Comparison of ENCODE assay signal across 26 cellular contexts in the genomic region with DNA sequence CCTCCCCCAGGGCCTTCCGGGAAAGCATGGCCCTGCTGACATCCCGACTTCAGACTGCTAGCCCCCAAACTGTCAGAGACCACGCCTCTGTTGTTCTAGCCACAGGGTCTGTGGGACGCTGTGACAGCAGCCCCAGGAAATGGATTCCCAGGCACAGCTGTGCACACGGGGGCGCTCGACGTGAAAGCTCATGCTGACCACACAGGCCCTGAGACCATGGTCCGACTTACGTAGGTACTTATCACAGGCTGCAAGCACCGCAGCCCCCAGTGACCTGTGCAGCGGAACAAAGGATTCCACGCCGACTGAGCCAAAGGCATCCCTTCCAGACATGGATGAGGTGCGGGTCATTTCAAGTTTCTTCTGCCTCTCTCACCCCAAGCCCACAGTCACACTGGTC.
A peak's percentile ranks its signal among the peaks of the same experiment; 100 is the strongest.
DNase-seq lines count a peak whose midpoint lies in the region; ATAC-seq and TF ChIP-seq lines count a peak whose summit lies in the region.
"Had no signal": no experiment of that assay in that cellular context is flagged by ENCODE, and none has a peak within 500 bp of the region (broad histone marks: within the 10 kb centered on the region; RNA-seq: fewer than 3 reads in every experiment).

No MANE protein-coding gene starts in this region.

- H3K4me1 ChIP-seq in heart right ventricle (peaks cover 0 to 5% (median 0%) of the 10 kb centered on the region in 9 donors), endodermal cell (ENCODE audit: control insufficient read depth, insufficient read depth, low read length) (no peaks in the 10 kb centered on the region), spleen (peaks cover 0 to 9% (median 0%) of the 10 kb centered on the region in 6 donors)

- in situ Hi-C loops in SK-MEL-5 (cut with HindIII; ENCODE audit: low pct_unique_long_range_greater_than_20kb, low sequenced_read_pairs), result no loop called here

- H3K27me3 Mint-ChIP-seq in endodermal cell (ENCODE audit: insufficient read depth), result no peaks in the 10 kb centered on the region
- H3K27me3 Mint-ChIP-seq: B cell had no signal

- intact Hi-C loops in Right ventricle myocardium inferior (cut with DNase I) (no loop called here), heart right ventricle (cut with DNase I) (no loop called here), spleen (cut with DNase I; ENCODE audit: low total_unique reads) (no loop called here)

- WGBS in heart right ventricle, 2 donors, result 79 to 86% methylated on average over 15 of the region's 15 CpGs
- WGBS in endodermal cell (ENCODE audit: insufficient coverage in 1 of 2, insufficient read length in 1 of 2), 2 experiments, result 92 to 99% methylated on average over 9 to 15 of the region's 15 CpGs
- WGBS in spleen, 5 donors, result 86 to 96% (median 90%) methylated on average over 8 to 15 of the region's 15 CpGs

- H3K4me3 ChIP-seq in heart right ventricle, result no peak overlapping the region
- H3K4me3 ChIP-seq in endodermal cell (ENCODE audit: low read length), result no peak overlapping the region
- H3K4me3 ChIP-seq in spleen, result no peak overlapping the region
- H3K4me3 ChIP-seq: MG63 had no signal

- H3K36me3 ChIP-seq in heart right ventricle, result no peaks in the 10 kb centered on the region
- H3K36me3 ChIP-seq in endodermal cell (ENCODE audit: control insufficient read depth, insufficient read depth, low read length), result no peaks in the 10 kb centered on the region
- H3K36me3 ChIP-seq in spleen, result no peaks in the 10 kb centered on the region
- H3K36me3 ChIP-seq: MG63 had no signal

- no peak overlapping the region for H3K4me3 Mint-ChIP-seq in endodermal cell
- H3K4me3 Mint-ChIP-seq: B cell; CD8-positive, alpha-beta T cell had no signal

- H3K27ac ChIP-seq in heart right ventricle, result no peak overlapping the region
- H3K27ac ChIP-seq in endodermal cell (ENCODE audit: low read depth, low read length), result no peak overlapping the region
- no peak overlapping the region for H3K27ac ChIP-seq in spleen
- H3K27ac ChIP-seq: 22Rv1, C4-2B, RWPE1 had no signal

- H3K36me3 Mint-ChIP-seq in endodermal cell (ENCODE audit: low read depth), result no peaks in the 10 kb centered on the region
- H3K36me3 Mint-ChIP-seq: CD8-positive, alpha-beta T cell had no signal

- no peak overlapping the region for H3K27ac Mint-ChIP-seq in endodermal cell
- H3K27ac Mint-ChIP-seq: B cell; CD8-positive, alpha-beta T cell had no signal

- no peak overlapping the region for H3K9ac ChIP-seq in endodermal cell (ENCODE audit: extremely low read depth, low read length, poor library complexity, severe bottlenecking)
- H3K9ac ChIP-seq: SK-N-SH had no signal

- peak; percentile 18 for DNase-seq in Right ventricle myocardium inferior (ENCODE audit: missing footprints)
- DNase-seq in heart right ventricle, result no peak
- DNase-seq in SK-MEL-5 (ENCODE audit: low read depth, low spot score), result peak; percentile 56
- peak; percentile 58 for DNase-seq in endodermal cell
- DNase-seq in spleen, result peak; percentile 62
- no peak for DNase-seq in KG1 (lab: John Stamatoyannopoulos, UW)
- DNase-seq in NCI-H1417 treated with DMSO at 0.1 percent for 48 hours (lab: John Stamatoyannopoulos, UW), result no peak
- DNase-seq: CD8-positive, alpha-beta T cell; DND-41; MG63; NCI-H1417; NCI-H187; NCI-H2081 treated with DMSO at 0.1 percent for 48 hours; NCI-H2171; NCI-H226; NCI-H510A; NCI-H69; SIG-M5; SK-N-SH; SW 1271 had no signal

- TF ChIP-seq CTCF in heart right ventricle (IDR thresholded peaks at IDR 0.05), result no peak
- peak; percentile 13 for TF ChIP-seq CTCF in endodermal cell (conservative IDR thresholded peaks at IDR 0.05)
- TF ChIP-seq CTCF in spleen (IDR thresholded peaks at IDR 0.05 in 8 of 11, conservative IDR thresholded peaks at IDR 0.05 in 3 of 11), result no peak

- H3K4me1 Mint-ChIP-seq in endodermal cell, result peaks cover 14% of the 10 kb centered on the region
- H3K4me1 Mint-ChIP-seq: B cell had no signal

- H3K9me3 ChIP-seq in heart right ventricle (no peaks in the 10 kb centered on the region), endodermal cell (ENCODE audit: control insufficient read depth, low read length) (no peaks in the 10 kb centered on the region), spleen (no peaks in the 10 kb centered on the region)
- H3K9me3 ChIP-seq: MG63, SK-N-SH had no signal

- H3K27me3 ChIP-seq in heart right ventricle (peaks cover 0 to 45% (median 7%) of the 10 kb centered on the region in 7 donors), endodermal cell (ENCODE audit: control insufficient read depth, insufficient read depth, low read length, poor library complexity, severe bottlenecking) (no peaks in the 10 kb centered on the region), spleen (replicated peaks in 1 of 7) (peaks cover 0 to 32% (median 0%) of the 10 kb centered on the region in 7 donors)
- H3K27me3 ChIP-seq: MG63 had no signal

- TF ChIP-seq POLR2A in spleen (IDR thresholded peaks at IDR 0.05), result no peak

- ATAC-seq in Right ventricle myocardium inferior (no peak), heart right ventricle (no peak), HG02970 (IDR thresholded peaks at IDR 0.05; ENCODE audit: low FRiP score, unreplicated experiment) (no peak)
- ATAC-seq: CD8-positive, alpha-beta T cell; Panc1 had no signal

- no peaks in the 10 kb centered on the region for H3K9me3 Mint-ChIP-seq in endodermal cell
- H3K9me3 Mint-ChIP-seq: CD8-positive, alpha-beta T cell had no signal

Comparison
In these comparisons a context has a peak if more than half of its experiments do, and no peak if none do; other contexts are left out.
1. DNase-seq: peak in Right ventricle myocardium inferior (single experiment), SK-MEL-5 (single experiment), endodermal cell (single experiment) and spleen (single experiment); none in heart right ventricle (0 of 2), KG1 (single experiment) and NCI-H1417 treated with DMSO at 0.1 percent for 48 hours (single experiment).